16 cellular contexts compared by ENCODE assay signal in the genomic region with DNA sequence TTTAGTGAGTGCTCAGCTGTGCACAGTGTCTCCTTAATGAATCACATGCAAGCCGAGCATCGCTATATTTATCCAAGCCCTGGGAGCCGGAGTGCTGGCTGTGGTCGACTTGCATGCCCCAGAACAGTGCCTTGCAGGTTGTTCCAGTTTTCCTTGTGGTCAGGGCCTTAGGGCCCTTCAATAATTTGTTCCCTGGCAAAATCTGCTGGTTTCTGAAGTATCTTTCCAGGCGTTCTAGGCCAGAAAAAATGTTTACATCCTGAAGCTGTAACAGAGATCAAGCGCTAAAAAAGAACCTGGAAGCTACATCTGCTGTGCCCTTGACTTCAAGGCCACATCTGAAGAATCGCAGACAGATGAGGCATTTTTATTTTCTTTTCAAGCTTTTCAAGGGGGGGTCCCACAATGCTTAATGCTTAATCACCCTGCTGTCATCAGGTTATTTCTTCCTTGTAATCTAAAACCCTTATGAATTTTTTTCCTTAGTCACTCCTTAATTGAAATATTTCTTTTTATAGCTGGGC.
A peak's percentile ranks its signal among the peaks of the same experiment; 100 is the strongest.
DNase-seq lines count a peak whose midpoint lies in the region; ATAC-seq and TF ChIP-seq lines count a peak whose summit lies in the region.
"Had no signal": no experiment of that assay in that cellular context is flagged by ENCODE, and none has a peak within 500 bp of the region (broad histone marks: within the 10 kb centered on the region; RNA-seq: fewer than 3 reads in every experiment).

No MANE protein-coding gene starts in this region.

- peak; percentile 84 for DNase-seq in A172 (ENCODE audit: low spot score)
- DNase-seq in GOT3 (lab: John Stamatoyannopoulos, UW): peak; percentile 26
- DNase-seq in astrocyte of the cerebellum (ENCODE audit: low read depth): peak; percentile 93
- DNase-seq in glutamatergic neuron: peak; percentile 32
- no peak for DNase-seq in left lobe of liver (ENCODE audit: low spot score)
- no peak for DNase-seq in foreskin melanocyte
- DNase-seq: activated T-cell treated with anti-CD3 and anti-CD28 coated beads, Interleukin-2, amount 50 U/mL, for 1 hour; BE2C; caudate nucleus; NCI-H2227 treated with DMSO at 0.1 percent for 48 hours; WERI-Rb-1 had no signal

- no peak overlapping the region for H3K4me3 Mint-ChIP-seq in glutamatergic neuron (ENCODE audit: unreplicated experiment)
- H3K4me3 Mint-ChIP-seq: memory B cell had no signal

- peaks cover 3% of the 10 kb centered on the region for H3K27me3 Mint-ChIP-seq in glutamatergic neuron (ENCODE audit: unreplicated experiment)
- H3K27me3 Mint-ChIP-seq: memory B cell had no signal

- no peak overlapping the region for H3K4me3 ChIP-seq in astrocyte of the cerebellum (ENCODE audit: low read depth, low read length)
- H3K4me3 ChIP-seq: HAP-1, thoracic aorta had no signal

- in situ Hi-C loops in astrocyte of the cerebellum (cut with HindIII; ENCODE audit: low sequenced_read_pairs): loop anchor here (5.0 kb wide), 1 partner anchor 106 kb away; the partner anchor contains the start of gene DOCK2

- H3K9me3 Mint-ChIP-seq in glutamatergic neuron (ENCODE audit: unreplicated experiment): peaks cover 5% of the 10 kb centered on the region
- H3K9me3 Mint-ChIP-seq: memory B cell had no signal

- H3K4me1 Mint-ChIP-seq in glutamatergic neuron (ENCODE audit: low read depth, unreplicated experiment): peaks cover 46% of the 10 kb centered on the region

- no peaks in the 10 kb centered on the region for H3K36me3 Mint-ChIP-seq in glutamatergic neuron (ENCODE audit: unreplicated experiment)

- TF ChIP-seq CTCF in astrocyte of the cerebellum (IDR thresholded peaks at IDR 0.05; ENCODE audit: low read depth, low read length, missing control alignments) (no peak), glutamatergic neuron (IDR thresholded peaks at IDR 0.05; ENCODE audit: partially characterized antibody, unreplicated experiment) (no peak)

- no peak for ATAC-seq in left lobe of liver
- ATAC-seq in HG03108 (IDR thresholded peaks at IDR 0.05; ENCODE audit: unreplicated experiment): no peak
- ATAC-seq in HG02642 (IDR thresholded peaks at IDR 0.05; ENCODE audit: poor library complexity, unreplicated experiment): no peak

- H3K27ac Mint-ChIP-seq in glutamatergic neuron (ENCODE audit: unreplicated experiment): peak overlapping the region; percentile 86
- H3K27ac Mint-ChIP-seq: memory B cell had no signal

Comparison
In these comparisons a context has a peak if more than half of its experiments do, and no peak if none do; other contexts are left out.
1. DNase-seq: peak in A172 (single experiment), GOT3 (single experiment), astrocyte of the cerebellum (single experiment) and glutamatergic neuron (single experiment); none in left lobe of liver (single experiment) and foreskin melanocyte (single experiment).